8 cellular contexts compared by ENCODE assay signal in the genomic region with DNA sequence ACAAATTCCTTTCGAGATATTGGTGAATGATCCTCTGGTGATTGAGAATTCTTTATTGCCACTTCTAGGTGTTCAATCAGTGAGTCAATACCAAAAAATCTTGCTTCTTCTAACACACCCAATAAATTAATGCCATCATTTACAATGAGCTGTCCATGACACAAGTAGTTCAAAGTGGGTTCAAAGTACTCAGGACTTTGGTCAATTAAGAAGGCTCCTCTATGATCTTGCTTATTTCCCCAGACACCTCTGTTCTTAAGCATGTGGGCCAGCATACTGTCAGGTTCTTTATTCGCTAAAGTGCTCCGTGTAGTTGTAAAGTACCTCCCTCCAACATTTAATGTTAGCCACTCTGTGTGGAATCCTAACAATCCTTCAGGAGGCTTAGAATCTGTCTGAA.
"Had no signal": no experiment of that assay in that cellular context is flagged by ENCODE, and none has a peak within 500 bp of the region (broad histone marks: within the 10 kb centered on the region; RNA-seq: fewer than 3 reads in every experiment).

No MANE protein-coding gene starts in this region.

- FAIRE-seq: H1, HepG2 had no signal

- H3K4me3 Mint-ChIP-seq: GM23338, H9, HFFc6, IgD-negative memory B cell had no signal

- ATAC-seq: HepG2 had no signal

- DNase-seq: H9, HCEC 1CT, HFFc6, KBM-7 had no signal

- H3K27ac Mint-ChIP-seq: GM23338, HFFc6 had no signal

- H3K9me3 Mint-ChIP-seq: GM23338, HFFc6 had no signal
